ENCODE assay signal across 1 cellular context in genomic region chr4:68948044-68948743, GRCh38.
TF ChIP-seq lines count a peak whose summit lies in the region.

No MANE protein-coding gene starts in this region.

TF ChIP-seq in HepG2, 621 proteins besides CTCF, POLR2A, EP300 and RAD21 (continued from another document and continues in another):
- no peak for TF ChIP-seq SKIL (CRISPR knock-in tag; IDR thresholded peaks at IDR 0.05; ENCODE audit: borderline replicate concordance)
- no peak for TF ChIP-seq REST (IDR thresholded peaks at IDR 0.05; ENCODE audit: borderline replicate concordance in 1 of 2, low read depth in 1 of 2, low read length in 2 of 2)
- no peak for TF ChIP-seq ZNF205 (CRISPR knock-in tag; IDR thresholded peaks at IDR 0.05)
- TF ChIP-seq HOXA3 (CRISPR knock-in tag; IDR thresholded peaks at IDR 0.05) = no peak
- TF ChIP-seq ZNF264 (CRISPR knock-in tag; IDR thresholded peaks at IDR 0.05) = no peak
- TF ChIP-seq PBX2 (CRISPR knock-in tag; IDR thresholded peaks at IDR 0.05) = no peak
- TF ChIP-seq ELF1 (CRISPR knock-in tag; IDR thresholded peaks at IDR 0.05) = no peak
- no peak for TF ChIP-seq EHMT2 (IDR thresholded peaks at IDR 0.05; ENCODE audit: borderline replicate concordance, low read depth, low read length)
- TF ChIP-seq TFDP2 (CRISPR knock-in tag; IDR thresholded peaks at IDR 0.05) = no peak
- TF ChIP-seq ZNF879 (CRISPR knock-in tag; IDR thresholded peaks at IDR 0.05) = no peak
- peak; percentile 70 for TF ChIP-seq HNF4A (CRISPR knock-in tag; IDR thresholded peaks at IDR 0.05)
- TF ChIP-seq PREB (CRISPR knock-in tag; IDR thresholded peaks at IDR 0.05) = no peak
- TF ChIP-seq POLR2AphosphoS2 (IDR thresholded peaks at IDR 0.05; ENCODE audit: low read depth, low read length) = no peak
- TF ChIP-seq GMEB2 (CRISPR knock-in tag; IDR thresholded peaks at IDR 0.05; ENCODE audit: low read depth) = no peak
- TF ChIP-seq PLSCR1 (CRISPR knock-in tag; IDR thresholded peaks at IDR 0.05; ENCODE audit: borderline replicate concordance) = no peak
- no peak for TF ChIP-seq MAF1 (CRISPR knock-in tag; IDR thresholded peaks at IDR 0.05; ENCODE audit: borderline replicate concordance)
- TF ChIP-seq RAD51 (IDR thresholded peaks at IDR 0.05; ENCODE audit: borderline replicate concordance) = no peak
- TF ChIP-seq ZNF329 (CRISPR knock-in tag; IDR thresholded peaks at IDR 0.05; ENCODE audit: low read depth) = no peak
- TF ChIP-seq ZSCAN12 (CRISPR knock-in tag; IDR thresholded peaks at IDR 0.05) = no peak
- no peak for TF ChIP-seq HOXA9 (CRISPR knock-in tag; IDR thresholded peaks at IDR 0.05; ENCODE audit: borderline replicate concordance)
- TF ChIP-seq BATF2 (CRISPR knock-in tag; IDR thresholded peaks at IDR 0.05) = no peak
- TF ChIP-seq ZNF124 (CRISPR knock-in tag; IDR thresholded peaks at IDR 0.05) = no peak
- no peak for TF ChIP-seq ZNF598 (CRISPR knock-in tag; IDR thresholded peaks at IDR 0.05; ENCODE audit: borderline replicate concordance)
- peak; percentile 50; the same call in 1 of the 2 replicates for TF ChIP-seq HMGXB3 (CRISPR knock-in tag; IDR thresholded peaks at IDR 0.05; ENCODE audit: borderline replicate concordance)
- no peak for TF ChIP-seq PAWR (CRISPR knock-in tag; IDR thresholded peaks at IDR 0.05; ENCODE audit: borderline replicate concordance)
- TF ChIP-seq KMT2A (CRISPR knock-in tag; IDR thresholded peaks at IDR 0.05) = 0 out of 2 replicates have a peak, but pooled peaks have one; percentile 15
- no peak for TF ChIP-seq TARDBP (CRISPR knock-in tag; IDR thresholded peaks at IDR 0.05)
- TF ChIP-seq RBAK (CRISPR knock-in tag; IDR thresholded peaks at IDR 0.05) = no peak
- TF ChIP-seq GPBP1L1 (CRISPR knock-in tag; IDR thresholded peaks at IDR 0.05) = no peak
- no peak for TF ChIP-seq ZNF513 (CRISPR knock-in tag; conservative IDR thresholded peaks at IDR 0.05)
- no peak for TF ChIP-seq ZXDC (CRISPR knock-in tag; IDR thresholded peaks at IDR 0.05)
- no peak for TF ChIP-seq ZNF234 (CRISPR knock-in tag; conservative IDR thresholded peaks at IDR 0.05)
- no peak; the same call in 1 of the 2 replicates for TF ChIP-seq RFXAP (CRISPR knock-in tag; IDR thresholded peaks at IDR 0.05; ENCODE audit: borderline replicate concordance)
- no peak for TF ChIP-seq ZKSCAN8 (CRISPR knock-in tag; IDR thresholded peaks at IDR 0.05; ENCODE audit: borderline replicate concordance)
- TF ChIP-seq ZNF335 (CRISPR knock-in tag; IDR thresholded peaks at IDR 0.05) = no peak
